1 cellular context compared by ENCODE assay signal in genomic region chr7:80637911-80638765, GRCh38.
TF ChIP-seq lines count a peak whose summit lies in the region.

CD36 (plus strand) TSS chr7:80638642; CDS start chr7:80646741, 8,099 bp downstream.

TF ChIP-seq in GM12878, 131 proteins besides CTCF, POLR2A, EP300 and RAD21 (continued from another document and continues in another):
- TF ChIP-seq SKIL (IDR thresholded peaks at IDR 0.05; ENCODE audit: low read depth, poor library complexity, severe bottlenecking) (no peak), TAF1 (IDR thresholded peaks at IDR 0.05; ENCODE audit: borderline replicate concordance, low read depth, low read length) (no peak), CHD2 (IDR thresholded peaks at IDR 0.05; ENCODE audit: borderline replicate concordance, low read depth, low read length) (no peak), DPF2 (IDR thresholded peaks at IDR 0.05) (0 out of 2 replicates have a peak, but pooled peaks have one; percentile 33), SPI1 (IDR thresholded peaks at IDR 0.05; ENCODE audit: borderline replicate concordance, insufficient read depth, low read depth, low read length) (peak; percentile 83), MEF2B (IDR thresholded peaks at IDR 0.05; ENCODE audit: partially characterized antibody, poor library complexity, severe bottlenecking) (peak; percentile 53), POLR2AphosphoS5 (IDR thresholded peaks at IDR 0.05; ENCODE audit: low read length) (no peak), NR2C2 (IDR thresholded peaks at IDR 0.05; ENCODE audit: borderline replicate concordance, control insufficient read depth, insufficient read length, low read depth) (no peak), RELA (IDR thresholded peaks at IDR 0.05; ENCODE audit: borderline replicate concordance, partially characterized antibody) (no peak), HDAC6 (IDR thresholded peaks at IDR 0.05; ENCODE audit: unreplicated experiment) (no peak), SUPT20H (IDR thresholded peaks at IDR 0.05; ENCODE audit: borderline replicate concordance, control insufficient read depth, low read depth, low read length) (no peak), NFIC (IDR thresholded peaks at IDR 0.05; ENCODE audit: low read depth, low read length) (peak; percentile 99), FOXK2 (IDR thresholded peaks at IDR 0.05) (no peak), EED (IDR thresholded peaks at IDR 0.05; ENCODE audit: low read depth) (peak; percentile 98), MYC (IDR thresholded peaks at IDR 0.05; ENCODE audit: insufficient read depth, insufficient read length, insufficient replicate concordance, low read length, severe bottlenecking) (no peak), HCFC1 (IDR thresholded peaks at IDR 0.05; ENCODE audit: low read length) (no peak), ZNF207 (IDR thresholded peaks at IDR 0.05; ENCODE audit: borderline replicate concordance) (no peak), ELK1 (IDR thresholded peaks at IDR 0.05; ENCODE audit: low read depth, low read length) (no peak), SREBF2 (IDR thresholded peaks at IDR 0.05; ENCODE audit: low read length) (no peak), ZBED1 (IDR thresholded peaks at IDR 0.05; ENCODE audit: borderline replicate concordance) (peak; percentile 89), TCF12 (IDR thresholded peaks at IDR 0.05; ENCODE audit: low read depth, low read length) (no peak), BCL3 (IDR thresholded peaks at IDR 0.05; ENCODE audit: borderline replicate concordance, insufficient read depth, low read depth, low read length, poor library complexity, severe bottlenecking) (peak; percentile 95), PKNOX1 (IDR thresholded peaks at IDR 0.05) (peak; percentile 27; the same call in 1 of the 2 replicates), FOXM1 (IDR thresholded peaks at IDR 0.05; ENCODE audit: low read depth, low read length) (peak; percentile 98), ZBTB33 (IDR thresholded peaks at IDR 0.05) (no peak), SIN3A (IDR thresholded peaks at IDR 0.05; ENCODE audit: low read depth, low read length) (no peak), PAX5 (IDR thresholded peaks at IDR 0.05; ENCODE audit: borderline replicate concordance, low read depth, low read length) (peak; percentile 50; the same call in 1 of the 2 replicates), PAX8 (IDR thresholded peaks at IDR 0.05) (no peak), NKRF (conservative IDR thresholded peaks at IDR 0.05) (no peak), ATF2 (IDR thresholded peaks at IDR 0.05; ENCODE audit: low read length) (peak; percentile 87), ZNF592 (IDR thresholded peaks at IDR 0.05) (no peak), BMI1 (IDR thresholded peaks at IDR 0.05; ENCODE audit: borderline replicate concordance) (0 out of 2 replicates have a peak, but pooled peaks have one; percentile 40), E2F4 (IDR thresholded peaks at IDR 0.05; ENCODE audit: low read depth, low read length) (no peak), CUX1 (IDR thresholded peaks at IDR 0.05; ENCODE audit: insufficient replicate concordance, low read depth, low read length) (peak; percentile 64), MEF2A (IDR thresholded peaks at IDR 0.05; ENCODE audit: insufficient read depth, low read depth, low read length) (peak; percentile 93)
